ENCODE assay signal across 14 cellular contexts in the genomic region with DNA sequence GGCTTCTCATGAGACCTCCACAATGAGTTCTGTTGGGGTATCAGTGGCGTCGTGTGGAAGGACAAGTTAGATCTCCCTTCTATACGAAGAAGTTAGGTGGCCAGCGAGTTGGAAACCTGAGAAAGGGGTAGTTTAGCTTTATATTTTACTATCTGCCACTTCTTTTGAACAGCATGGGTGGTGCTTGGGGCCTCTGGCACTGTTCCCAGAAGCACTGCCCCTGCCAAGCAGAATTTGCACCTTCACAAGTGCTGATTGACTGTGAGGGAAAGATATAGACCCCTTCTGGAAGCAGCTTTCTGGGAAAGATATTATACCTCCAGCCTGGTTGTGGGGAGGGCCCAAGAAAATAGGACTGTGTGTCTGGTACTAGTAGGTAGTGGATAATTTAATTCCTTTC.
"Had no signal": no experiment of that assay in that cellular context is flagged by ENCODE, and none has a peak within 500 bp of the region (broad histone marks: within the 10 kb centered on the region; RNA-seq: fewer than 3 reads in every experiment).

No MANE protein-coding gene starts in this region.

- H3K36me3 ChIP-seq: esophagus squamous epithelium, right lobe of liver, tibial nerve had no signal

- H3K9me3 ChIP-seq: esophagus squamous epithelium, right lobe of liver, tibial nerve had no signal

- H3K4me3 ChIP-seq: esophagus squamous epithelium, right lobe of liver, tibial nerve had no signal

- DNase-seq: activated CD4-positive, alpha-beta memory T cell treated with anti-CD3 and anti-CD28 coated beads, Interleukin-2, amount 10 ng/mL, durations not matched to agents 7 days and 5 days; activated CD8-positive, alpha-beta memory T cell treated with anti-CD3 and anti-CD28 coated beads, Interleukin-2, amount 50 U/mL, for 4 hours; activated gamma-delta T cell treated with Interleukin-2 at 50 U/mL for 16 hours; activated naive CD8-positive, alpha-beta T cell treated with anti-CD3 and anti-CD28 coated beads, Interleukin-2, amount 10 ng/mL, durations not matched to agents 7 days and 5 days; activated T-cell treated with anti-CD3 and anti-CD28 coated beads, Interleukin-2, amount 50 U/mL, for 72 hours; aorta; esophagus squamous epithelium; glutamatergic neuron; immature natural killer cell; occipital lobe; right lobe of liver; stimulated activated CD4-positive, alpha-beta T cell treated with anti-CD3 and anti-CD28 coated beads, Interleukin-1b, Interleukin-23, amount 100 ng/mL, for 48 hours had no signal

- H3K27me3 ChIP-seq: esophagus squamous epithelium, right lobe of liver, tibial nerve had no signal

- H3K4me1 ChIP-seq: esophagus squamous epithelium, right lobe of liver had no signal

- H3K27ac ChIP-seq: esophagus squamous epithelium, right lobe of liver, tibial nerve, VCaP had no signal
